Comparison of ENCODE assay signal across 2 cellular contexts in genomic region chr10:119161680-119162079, GRCh38.
TF ChIP-seq lines count a peak whose summit lies in the region.

No MANE protein-coding gene starts in this region.

TF ChIP-seq in SK-N-SH, 30 proteins besides CTCF, POLR2A, EP300 and RAD21:
- TF ChIP-seq CHD2 (IDR thresholded peaks at IDR 0.05; ENCODE audit: low read length, partially characterized antibody): no peak
- no peak for TF ChIP-seq SIN3A (IDR thresholded peaks at IDR 0.05; ENCODE audit: borderline replicate concordance, low read depth, low read length)
- TF ChIP-seq PBX3 (IDR thresholded peaks at IDR 0.05): peak; percentile 26; the same call in 1 of the 2 replicates
- TF ChIP-seq USF1 (IDR thresholded peaks at IDR 0.05; ENCODE audit: borderline replicate concordance, low read depth): no peak
TF ChIP-seq in SK-N-SH: peak in this region for 1.

TF ChIP-seq in SK-N-SH treated with all-trans-retinoic acid at 6 μM for 48 hours, 23 proteins besides CTCF, POLR2A, EP300 and RAD21:
- TF ChIP-seq PPARA (CRISPR knock-in tag; IDR thresholded peaks at IDR 0.05; ENCODE audit: borderline replicate concordance) (no peak), TOX (CRISPR knock-in tag; IDR thresholded peaks at IDR 0.05; ENCODE audit: borderline replicate concordance) (no peak), SNAI2 (CRISPR knock-in tag; IDR thresholded peaks at IDR 0.05) (no peak)
- TF ChIP-seq, protein P1, sequence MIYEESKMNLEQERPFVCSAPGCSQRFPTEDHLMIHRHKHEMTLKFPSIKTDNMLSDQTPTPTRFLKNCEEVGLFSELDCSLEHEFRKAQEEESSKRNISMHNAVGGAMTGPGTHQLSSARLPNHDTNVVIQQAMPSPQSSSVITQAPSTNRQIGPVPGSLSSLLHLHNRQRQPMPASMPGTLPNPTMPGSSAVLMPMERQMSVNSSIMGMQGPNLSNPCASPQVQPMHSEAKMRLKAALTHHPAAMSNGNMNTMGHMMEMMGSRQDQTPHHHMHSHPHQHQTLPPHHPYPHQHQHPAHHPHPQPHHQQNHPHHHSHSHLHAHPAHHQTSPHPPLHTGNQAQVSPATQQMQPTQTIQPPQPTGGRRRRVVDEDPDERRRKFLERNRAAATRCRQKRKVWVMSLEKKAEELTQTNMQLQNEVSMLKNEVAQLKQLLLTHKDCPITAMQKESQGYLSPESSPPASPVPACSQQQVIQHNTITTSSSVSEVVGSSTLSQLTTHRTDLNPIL (CRISPR knock-in tag; IDR thresholded peaks at IDR 0.05; ENCODE audit: low read depth): no peak
